ENCODE assay signal across 9 cellular contexts in genomic region chr2:217902281-217903141, GRCh38.
DNase-seq lines count a peak whose midpoint lies in the region; ATAC-seq and TF ChIP-seq lines count a peak whose summit lies in the region.
"Had no signal": no experiment of that assay in that cellular context is flagged by ENCODE, and none has a peak within 500 bp of the region (broad histone marks: within the 10 kb centered on the region; RNA-seq: fewer than 3 reads in every experiment).

No MANE protein-coding gene starts in this region.

- H3K27ac ChIP-seq in right cardiac atrium (ENCODE audit: low read length), result peak overlapping the region; percentile 97

- ATAC-seq in GM21529 (IDR thresholded peaks at IDR 0.05; ENCODE audit: unreplicated experiment) (peak; percentile 43), right cardiac atrium (peak; percentile 69 to 70), GM21825 (IDR thresholded peaks at IDR 0.05; ENCODE audit: unreplicated experiment) (no peak)
- peak; percentile 70 for ATAC-seq in activated CD8-positive, alpha-beta T cell treated with anti-CD3 and anti-CD28 coated beads for 36 hours

- no peak for TF ChIP-seq CTCF in activated CD8-positive, alpha-beta T cell treated with anti-CD3 and anti-CD28 coated beads for 36 hours (IDR thresholded peaks at IDR 0.05)

- H3K9me3 ChIP-seq in right cardiac atrium (ENCODE audit: control insufficient read depth, low read length), result no peaks in the 10 kb centered on the region

- no peak overlapping the region for H3K4me3 Mint-ChIP-seq in activated CD8-positive, alpha-beta T cell treated with anti-CD3 and anti-CD28 coated beads for 36 hours
- H3K4me3 Mint-ChIP-seq: T-helper 1 cell treated with Interleukin-12 subunit alpha and Interleukin-12 subunit beta and Interleukin-4 antibody, amounts not matched to agents 30 μg/mL and 1 μg/mL, for 36 hours had no signal

- no peaks in the 10 kb centered on the region for H3K9me3 Mint-ChIP-seq in activated CD8-positive, alpha-beta T cell treated with anti-CD3 and anti-CD28 coated beads for 36 hours
- H3K9me3 Mint-ChIP-seq: T-helper 1 cell treated with Interleukin-12 subunit alpha and Interleukin-12 subunit beta and Interleukin-4 antibody, amounts not matched to agents 30 μg/mL and 1 μg/mL, for 36 hours had no signal

- peak overlapping the region; percentile 17 for H3K27ac Mint-ChIP-seq in activated CD8-positive, alpha-beta T cell treated with anti-CD3 and anti-CD28 coated beads for 36 hours
- H3K27ac Mint-ChIP-seq: T-helper 1 cell treated with Interleukin-12 subunit alpha and Interleukin-12 subunit beta and Interleukin-4 antibody, amounts not matched to agents 30 μg/mL and 1 μg/mL, for 36 hours had no signal

- POLR2A ChIA-PET in activated CD8-positive, alpha-beta T cell treated with anti-CD3 and anti-CD28 coated beads for 36 hours (lab: Charles Lee), result no interaction called here

- CTCF ChIA-PET in activated CD8-positive, alpha-beta T cell treated with anti-CD3 and anti-CD28 coated beads for 36 hours (lab: Charles Lee), result interaction anchor here (1.1 to 1.5 kb wide), 3 partner anchors 15 to 117 kb away, joined by 3 to 7 read pairs (median 5); no protein-coding TSS in a partner anchor

- H3K4me3 ChIP-seq in right cardiac atrium (ENCODE audit: low read length), result no peak overlapping the region
- H3K4me3 ChIP-seq in skeletal muscle cell (ENCODE audit: low read depth, low read length), result no peak overlapping the region

- WGBS in right cardiac atrium, result 10% methylated on average over 20 of the region's 20 CpGs

- H3K4me1 Mint-ChIP-seq in activated CD8-positive, alpha-beta T cell treated with anti-CD3 and anti-CD28 coated beads for 36 hours (ENCODE audit: low read depth), result peaks cover 10% of the 10 kb centered on the region

- intact Hi-C loops in activated CD8-positive, alpha-beta T cell treated with anti-CD3 and anti-CD28 coated beads for 36 hours (cut with micrococcal nuclease), result no loop called here
- intact Hi-C loops in right cardiac atrium (cut with DNase I), result loop anchor here in 2 of 4 donors (5.0 kb wide), 2 partner anchors 35 to 40 kb away; no protein-coding TSS in a partner anchor

- DNase-seq in activated CD8-positive, alpha-beta T cell treated with anti-CD3 and anti-CD28 coated beads for 36 hours, result peak; percentile 54
- DNase-seq in right cardiac atrium (peak; percentile 86 to 94 (median 92)), skeletal muscle cell (ENCODE audit: low read depth) (peak; percentile 44), NCI-H1436 treated with DMSO at 0.1 percent for 48 hours (lab: John Stamatoyannopoulos, UW) (no peak), NCI-H524 (lab: John Stamatoyannopoulos, UW) (no peak), NCI-H2029 treated with DMSO at 0.1 percent for 48 hours (lab: John Stamatoyannopoulos, UW) (no peak)

- H3K36me3 Mint-ChIP-seq in activated CD8-positive, alpha-beta T cell treated with anti-CD3 and anti-CD28 coated beads for 36 hours (ENCODE audit: low read depth), result no peaks in the 10 kb centered on the region

- H3K27me3 Mint-ChIP-seq in activated CD8-positive, alpha-beta T cell treated with anti-CD3 and anti-CD28 coated beads for 36 hours, result peaks cover 14% of the 10 kb centered on the region

- peaks cover 81% of the 10 kb centered on the region for H3K4me1 ChIP-seq in right cardiac atrium (ENCODE audit: control insufficient read depth, insufficient read depth, low read length)

- no peaks in the 10 kb centered on the region for H3K27me3 ChIP-seq in right cardiac atrium (ENCODE audit: control insufficient read depth, insufficient read depth)

Comparison
In these comparisons a context has a peak if more than half of its experiments do, and no peak if none do; other contexts are left out.
1. DNase-seq: peak in activated CD8-positive, alpha-beta T cell treated with anti-CD3 and anti-CD28 coated beads for 36 hours (single experiment), right cardiac atrium (3 of 3) and skeletal muscle cell (single experiment); none in NCI-H1436 treated with DMSO at 0.1 percent for 48 hours (single experiment), NCI-H524 (0 of 2) and NCI-H2029 treated with DMSO at 0.1 percent for 48 hours (single experiment).